Comparison of ENCODE assay signal across 18 cellular contexts in the genomic region with DNA sequence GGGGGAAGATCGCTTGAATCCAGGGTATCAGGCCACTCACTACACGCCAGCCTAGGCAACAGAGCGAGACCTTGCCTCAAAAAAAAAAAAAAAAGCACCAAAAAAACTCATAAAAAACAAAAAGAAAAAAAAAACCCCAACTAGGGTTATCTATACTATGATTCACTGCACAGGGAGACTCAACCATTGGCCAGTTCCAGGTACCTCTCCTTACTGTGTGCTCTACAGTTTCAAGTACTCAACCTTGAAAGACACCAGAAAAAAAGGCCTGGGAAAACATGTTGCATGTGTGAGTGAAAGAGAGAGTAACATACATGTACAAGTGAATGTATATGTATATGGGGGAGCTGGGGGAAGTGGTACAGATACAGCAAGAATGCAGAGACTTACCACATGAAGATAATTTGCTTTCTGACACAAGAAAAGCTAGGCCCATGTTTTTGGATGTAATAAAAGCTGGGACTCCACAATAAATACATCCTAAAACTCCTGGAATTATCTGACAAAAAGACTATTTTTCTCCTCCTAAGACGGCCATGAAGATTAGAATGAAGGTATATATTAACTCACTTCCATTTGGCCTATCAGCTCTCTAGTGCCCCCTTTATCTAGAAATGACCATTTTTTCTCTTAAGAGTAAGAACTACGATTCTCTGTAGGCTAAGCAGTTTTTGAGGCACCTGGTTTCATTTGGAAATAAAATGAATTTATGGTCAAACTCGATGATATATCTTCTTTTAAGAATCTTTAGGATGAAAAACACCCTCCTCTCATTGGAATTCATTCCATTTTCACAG. TPM values are rescaled to one million over a fixed set of nuclear protein-coding genes. Genes with fewer than 3 reads are reported as not detected.
A peak's percentile ranks its signal among the peaks of the same experiment; 100 is the strongest.
DNase-seq lines count a peak whose midpoint lies in the region; ATAC-seq and TF ChIP-seq lines count a peak whose summit lies in the region.
"Had no signal": no experiment of that assay in that cellular context is flagged by ENCODE, and none has a peak within 500 bp of the region (broad histone marks: within the 10 kb centered on the region; RNA-seq: fewer than 3 reads in every experiment).

No MANE protein-coding gene starts in this region.

- peaks cover 11 to 18% of the 10 kb centered on the region in 2 experiments for H3K36me3 ChIP-seq in SK-N-SH (replicated peaks in 1 of 2; ENCODE audit: control insufficient read depth in 1 of 2, insufficient read depth in 2 of 2, low read length in 1 of 2)
- peaks cover 57% of the 10 kb centered on the region for H3K36me3 ChIP-seq in lower lobe of right lung

- peaks cover 14% of the 10 kb centered on the region for H3F3A ChIP-seq in SK-N-SH (replicated peaks; ENCODE audit: insufficient read depth)

- no peak overlapping the region for H3K4me2 ChIP-seq in SK-N-SH

- CTCF ChIA-PET in SK-N-SH (lab: Yijun Ruan, JAX), result interaction anchor here (0.9 to 3.1 kb wide), 7 partner anchors 11 to 159 kb away, joined by 3 to 15 read pairs (median 4); a partner anchor contains a TSS

- H3K4me3 ChIP-seq in GM12865 (ENCODE audit: low read depth, low read length), result no peak overlapping the region
- no peak overlapping the region for H3K4me3 ChIP-seq in SK-N-SH (ENCODE audit: low read depth in 2 of 2, low read length in 1 of 2)
- H3K4me3 ChIP-seq in lower lobe of right lung, result no peak overlapping the region
- H3K4me3 ChIP-seq: colonic mucosa had no signal

- TF ChIP-seq CTCF in GM12865 (IDR thresholded peaks at IDR 0.05; ENCODE audit: insufficient read depth, low read depth, low read length, missing control alignments), result no peak
- peak; percentile 35; the same call in 1 of the 2 replicates for TF ChIP-seq CTCF in SK-N-SH (IDR thresholded peaks at IDR 0.05)
- peak; percentile 7 for TF ChIP-seq CTCF in lower lobe of right lung (IDR thresholded peaks at IDR 0.05)

- POLR2A ChIA-PET in SK-N-SH (lab: Yijun Ruan, JAX), result interaction anchor here (1.3 kb wide), 1 partner anchor 13 kb away, joined by 4 read pairs; no protein-coding TSS in a partner anchor

- no peak for DNase-seq in activated CD4-positive, CD25-positive, alpha-beta regulatory T cell (lab: John Stamatoyannopoulos, UW)
- DNase-seq in GM12865 (ENCODE audit: low read depth) (peak; percentile 40), SK-N-SH (no peak), lower lobe of right lung (no peak), DMS 273 (lab: John Stamatoyannopoulos, UW; ENCODE audit: unreplicated experiment) (no peak), NCI-H69 (lab: John Stamatoyannopoulos, UW) (no peak)
- DNase-seq: 8988T; amygdala; CD4-positive, alpha-beta memory T cell; colonic mucosa; glutamatergic neuron; NCI-H748 treated with DMSO at 0.1 percent for 48 hours; RPMI8226 had no signal

- no peak for TF ChIP-seq EP300 in SK-N-SH (IDR thresholded peaks at IDR 0.05; ENCODE audit: borderline replicate concordance in 1 of 2, low read depth in 1 of 2, low read length in 1 of 2)

- intact Hi-C loops in lower lobe of right lung (cut with DNase I), result no loop called here

- H3K9me3 ChIP-seq in SK-N-SH (no peaks in the 10 kb centered on the region), lower lobe of right lung (no peaks in the 10 kb centered on the region)
- H3K9me3 ChIP-seq: colonic mucosa, neutrophil had no signal

- H3K27ac ChIP-seq in SK-N-SH (ENCODE audit: low read depth in 2 of 2, low read length in 1 of 2) (no peak overlapping the region), lower lobe of right lung (no peak overlapping the region)
- H3K27ac ChIP-seq: colonic mucosa, neutrophil had no signal

- no peak overlapping the region for H2AFZ ChIP-seq in SK-N-SH (ENCODE audit: low read depth)

- 92% methylated on average over 6 of the region's 6 CpGs for WGBS in SK-N-SH (ENCODE audit: low lambda C conversion rate)

- H3K9me2 ChIP-seq in SK-N-SH, result no peaks in the 10 kb centered on the region

- H4K20me1 ChIP-seq in SK-N-SH (ENCODE audit: insufficient read depth), result no peaks in the 10 kb centered on the region

- peaks cover 23% of the 10 kb centered on the region; the same call in 1 of the 2 replicates for H3K79me2 ChIP-seq in SK-N-SH (ENCODE audit: insufficient read depth)

- TF ChIP-seq RAD21 in SK-N-SH (IDR thresholded peaks at IDR 0.05; ENCODE audit: low read length), result no peak

- H3K4me1 ChIP-seq in SK-N-SH (ENCODE audit: control insufficient read depth in 1 of 2, insufficient read depth in 2 of 2, low read depth in 1 of 2, low read length in 1 of 2), result no peaks in the 10 kb centered on the region
- H3K4me1 ChIP-seq in lower lobe of right lung, result no peaks in the 10 kb centered on the region
- H3K4me1 ChIP-seq: colonic mucosa had no signal

- no peak overlapping the region for H3K9ac ChIP-seq in SK-N-SH

- peak; percentile 38 to 49 for ATAC-seq in activated CD4-positive, CD25-positive, alpha-beta regulatory T cell treated with anti-CD3 and anti-CD28 coated beads, Interleukin-2, amount 50 U/mL, for 24 hours
- ATAC-seq in lower lobe of right lung, result no peak
- no peak for ATAC-seq in GM21447 (IDR thresholded peaks at IDR 0.05; ENCODE audit: unreplicated experiment)
- ATAC-seq: sciatic nerve, WTC11 had no signal

- H3K27me3 ChIP-seq in SK-N-SH (ENCODE audit: insufficient read depth), result no peaks in the 10 kb centered on the region
- H3K27me3 ChIP-seq in lower lobe of right lung (ENCODE audit: low read depth), result no peaks in the 10 kb centered on the region
- H3K27me3 ChIP-seq: colonic mucosa, neutrophil had no signal

TF ChIP-seq in SK-N-SH, 30 proteins besides CTCF, POLR2A, EP300 and RAD21:
- TF ChIP-seq, protein P1, sequence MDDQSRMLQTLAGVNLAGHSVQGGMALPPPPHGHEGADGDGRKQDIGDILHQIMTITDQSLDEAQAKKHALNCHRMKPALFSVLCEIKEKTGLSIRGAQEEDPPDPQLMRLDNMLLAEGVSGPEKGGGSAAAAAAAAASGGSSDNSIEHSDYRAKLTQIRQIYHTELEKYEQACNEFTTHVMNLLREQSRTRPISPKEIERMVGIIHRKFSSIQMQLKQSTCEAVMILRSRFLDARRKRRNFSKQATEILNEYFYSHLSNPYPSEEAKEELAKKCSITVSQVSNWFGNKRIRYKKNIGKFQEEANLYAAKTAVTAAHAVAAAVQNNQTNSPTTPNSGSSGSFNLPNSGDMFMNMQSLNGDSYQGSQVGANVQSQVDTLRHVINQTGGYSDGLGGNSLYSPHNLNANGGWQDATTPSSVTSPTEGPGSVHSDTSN (IDR thresholded peaks at IDR 0.05), result no peak
- TF ChIP-seq MXI1 (IDR thresholded peaks at IDR 0.05; ENCODE audit: low read depth, low read length) (no peak), SMC3 (IDR thresholded peaks at IDR 0.05; ENCODE audit: low read depth, low read length) (no peak), RXRA (IDR thresholded peaks at IDR 0.05; ENCODE audit: borderline replicate concordance, low read depth) (no peak), FOXJ3 (CRISPR knock-in tag; IDR thresholded peaks at IDR 0.05) (no peak)
- TF ChIP-seq, protein P2, sequence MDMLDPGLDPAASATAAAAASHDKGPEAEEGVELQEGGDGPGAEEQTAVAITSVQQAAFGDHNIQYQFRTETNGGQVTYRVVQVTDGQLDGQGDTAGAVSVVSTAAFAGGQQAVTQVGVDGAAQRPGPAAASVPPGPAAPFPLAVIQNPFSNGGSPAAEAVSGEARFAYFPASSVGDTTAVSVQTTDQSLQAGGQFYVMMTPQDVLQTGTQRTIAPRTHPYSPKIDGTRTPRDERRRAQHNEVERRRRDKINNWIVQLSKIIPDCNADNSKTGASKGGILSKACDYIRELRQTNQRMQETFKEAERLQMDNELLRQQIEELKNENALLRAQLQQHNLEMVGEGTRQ (IDR thresholded peaks at IDR 0.05; ENCODE audit: borderline replicate concordance, low read depth, low read length), result no peak
- TF ChIP-seq, protein P3, sequence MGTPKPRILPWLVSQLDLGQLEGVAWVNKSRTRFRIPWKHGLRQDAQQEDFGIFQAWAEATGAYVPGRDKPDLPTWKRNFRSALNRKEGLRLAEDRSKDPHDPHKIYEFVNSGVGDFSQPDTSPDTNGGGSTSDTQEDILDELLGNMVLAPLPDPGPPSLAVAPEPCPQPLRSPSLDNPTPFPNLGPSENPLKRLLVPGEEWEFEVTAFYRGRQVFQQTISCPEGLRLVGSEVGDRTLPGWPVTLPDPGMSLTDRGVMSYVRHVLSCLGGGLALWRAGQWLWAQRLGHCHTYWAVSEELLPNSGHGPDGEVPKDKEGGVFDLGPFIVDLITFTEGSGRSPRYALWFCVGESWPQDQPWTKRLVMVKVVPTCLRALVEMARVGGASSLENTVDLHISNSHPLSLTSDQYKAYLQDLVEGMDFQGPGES (IDR thresholded peaks at IDR 0.05; ENCODE audit: low read depth, low read length), result no peak

RNA-seq across cellular contexts. Expression of a gene that starts 52.2 kb away (rescaled TPM):
- 7.6 and 9.0 TPM in 2 replicates for polyA plus RNA-seq in SK-N-SH (2012; rRNA removed)
- 3.8 and 4.0 TPM in 2 replicates for polyA plus RNA-seq in SK-N-SH (2012; cell fraction: cytosol; rRNA removed)
- polyA plus RNA-seq in SK-N-SH (2012; cell fraction: nucleus; rRNA removed), result 46.8 and 48.2 TPM in 2 replicates
- 99.6 TPM for total RNA-seq in lower lobe of right lung

Comparison
In these comparisons a context has a peak if more than half of its experiments do, and no peak if none do; other contexts are left out.
1. ATAC-seq: peak in activated CD4-positive, CD25-positive, alpha-beta regulatory T cell treated with anti-CD3 and anti-CD28 coated beads, Interleukin-2, amount 50 U/mL, for 24 hours (2 of 2); none in lower lobe of right lung (0 of 2) and GM21447 (single experiment).